9 cellular contexts compared by ENCODE assay signal in the genomic region with DNA sequence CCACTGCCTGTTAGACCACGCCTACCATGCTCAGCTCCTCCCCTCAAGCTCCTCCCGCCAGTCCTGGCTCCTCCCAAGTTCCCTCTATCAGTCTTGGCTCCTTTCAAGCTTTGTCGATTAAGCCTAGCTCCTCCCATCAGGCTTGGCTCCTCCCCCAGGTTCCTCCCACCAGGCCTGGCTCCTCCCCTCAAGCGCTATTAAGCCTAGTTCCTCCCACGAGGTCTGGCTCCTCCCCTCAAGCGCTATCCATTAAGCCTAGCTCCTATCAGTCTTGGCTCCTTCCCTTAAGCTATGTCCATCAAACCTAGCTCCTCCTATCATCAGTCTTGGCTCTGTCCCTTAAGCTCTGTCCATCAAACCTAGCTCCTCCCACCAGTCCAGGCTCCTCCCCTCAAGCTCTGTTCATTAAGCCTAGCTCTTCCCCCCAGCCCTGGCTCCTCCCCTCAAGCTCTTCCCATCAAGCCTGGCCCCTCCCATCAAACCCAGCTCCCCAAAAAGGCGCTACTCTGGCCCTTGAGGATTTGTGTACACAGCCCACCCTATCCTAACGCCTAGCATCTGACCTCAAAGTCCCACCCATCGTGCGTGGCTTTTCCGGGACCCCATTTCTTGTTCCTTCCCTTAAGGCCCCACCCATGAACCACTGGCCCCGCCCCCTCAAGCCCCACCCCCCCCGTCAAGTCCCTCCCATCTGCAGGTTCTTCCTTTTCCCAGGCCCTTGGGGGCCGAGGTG. TPM values are rescaled to one million over a fixed set of nuclear protein-coding genes. Genes with fewer than 3 reads are reported as not detected.
A peak's percentile ranks its signal among the peaks of the same experiment; 100 is the strongest.
DNase-seq lines count a peak whose midpoint lies in the region; ATAC-seq, FAIRE-seq and TF ChIP-seq lines count a peak whose summit lies in the region.
"Had no signal": no experiment of that assay in that cellular context is flagged by ENCODE, and none has a peak within 500 bp of the region (broad histone marks: within the 10 kb centered on the region; RNA-seq: fewer than 3 reads in every experiment).

No MANE protein-coding gene starts in this region.

- DNase-seq in CD1c-positive myeloid dendritic cell (ENCODE audit: extremely low spot score) (peak; percentile 59), H54 (ENCODE audit: insufficient read length, low spot score) (peak; percentile 90), SK-N-DZ (ENCODE audit: low spot score) (peak; percentile 38), fibroblast of villous mesenchyme (ENCODE audit: low read depth) (peak; percentile 13), hepatic stellate cell (ENCODE audit: low spot score) (no peak)
- no peak for DNase-seq in effector CD8-positive, alpha-beta T cell (lab: John Stamatoyannopoulos, UW)
- DNase-seq: NCI-H774 had no signal

- peak; percentile 81 for FAIRE-seq in H54 (lab: Jason Lieb, UNC)

- no peak for TF ChIP-seq POLR2A in H54 (IDR thresholded peaks at IDR 0.05; ENCODE audit: low read depth, low read length)

- no peak for ATAC-seq in HG02623 (IDR thresholded peaks at IDR 0.05; ENCODE audit: unreplicated experiment)
- ATAC-seq in HG02763 (IDR thresholded peaks at IDR 0.05; ENCODE audit: unreplicated experiment): no peak

- H3K4me3 ChIP-seq in fibroblast of villous mesenchyme (ENCODE audit: low read depth, low read length): no peak overlapping the region

- no peak for TF ChIP-seq CTCF in fibroblast of villous mesenchyme (IDR thresholded peaks at IDR 0.05; ENCODE audit: insufficient read depth, low read depth, low read length)

RNA-seq across cellular contexts. Expression of a gene that starts 10.0 kb away (rescaled TPM):
- 2.9 and 5.4 TPM in 2 replicates for polyA plus RNA-seq in SK-N-DZ (2014; cell fraction: cytosol; rRNA removed)
- polyA plus RNA-seq in SK-N-DZ (2014; cell fraction: nucleus; rRNA removed): 8.3 and 10.1 TPM in 2 replicates
- total RNA-seq in fibroblast of villous mesenchyme: not detected in 2 replicates

RNA-seq across cellular contexts. Expression of a gene that starts 23.7 kb away (rescaled TPM):
- 35.3 and 39.2 TPM in 2 replicates for polyA plus RNA-seq in SK-N-DZ (2014; cell fraction: cytosol; rRNA removed)
- 84.4 and 87.7 TPM in 2 replicates for polyA plus RNA-seq in SK-N-DZ (2014; cell fraction: nucleus; rRNA removed)
- 32.0 and 34.1 TPM in 2 replicates for total RNA-seq in fibroblast of villous mesenchyme

RNA-seq across cellular contexts. Expression of a gene that starts 23.9 kb away (rescaled TPM):
- polyA plus RNA-seq in SK-N-DZ (2014; cell fraction: cytosol; rRNA removed): 9.4 and 58.0 TPM in 2 replicates
- 9.5 and 56.6 TPM in 2 replicates for polyA plus RNA-seq in SK-N-DZ (2014; cell fraction: nucleus; rRNA removed)
- 10.4 and 11.9 TPM in 2 replicates for total RNA-seq in fibroblast of villous mesenchyme

RNA-seq across cellular contexts. Expression of a gene that starts 27.9 kb away (rescaled TPM):
- polyA plus RNA-seq in SK-N-DZ (2014; cell fraction: cytosol; rRNA removed): not detected in 2 replicates
- not detected in 2 replicates for polyA plus RNA-seq in SK-N-DZ (2014; cell fraction: nucleus; rRNA removed)
- total RNA-seq in fibroblast of villous mesenchyme: 0.43 TPM in 1 of 2 replicates, not detected in the other

RNA-seq across cellular contexts. Expression of a gene that starts 31.3 kb away (rescaled TPM):
- 0.58 and 0.74 TPM in 2 replicates for polyA plus RNA-seq in SK-N-DZ (2014; cell fraction: cytosol; rRNA removed)
- 4.6 and 6.9 TPM in 2 replicates for polyA plus RNA-seq in SK-N-DZ (2014; cell fraction: nucleus; rRNA removed)
- 4.2 and 9.9 TPM in 2 replicates for total RNA-seq in fibroblast of villous mesenchyme

Comparison
In these comparisons a context has a peak if more than half of its experiments do, and no peak if none do; other contexts are left out.
1. DNase-seq: peak in CD1c-positive myeloid dendritic cell (single experiment), H54 (single experiment), SK-N-DZ (single experiment) and fibroblast of villous mesenchyme (single experiment); none in effector CD8-positive, alpha-beta T cell (single experiment) and hepatic stellate cell (single experiment).